In the genomic region with DNA sequence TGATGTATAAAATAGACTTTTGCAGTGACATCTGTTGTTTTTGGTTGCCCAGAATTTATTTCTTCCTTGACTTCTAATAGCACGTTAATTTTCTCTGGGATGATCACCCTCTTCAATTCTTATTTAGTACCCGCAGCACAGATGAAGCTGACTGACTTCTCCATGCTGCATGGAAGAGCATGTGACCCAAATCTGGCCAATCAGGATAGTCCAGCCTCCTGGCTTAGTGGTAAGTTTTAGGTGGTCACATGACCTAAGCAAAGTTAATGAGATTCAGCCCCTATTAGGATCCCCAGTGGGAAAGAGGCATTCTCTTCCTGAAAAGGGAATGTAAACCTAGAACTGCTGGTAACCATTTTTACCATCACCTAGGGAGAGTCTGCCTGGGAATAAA, we compare ENCODE assay signal across 1 cellular context.
TF ChIP-seq lines count a peak whose summit lies in the region.

No MANE protein-coding gene starts in this region.

TF ChIP-seq in HepG2, 621 proteins besides CTCF, POLR2A, EP300 and RAD21:
- TF ChIP-seq, protein P1, sequence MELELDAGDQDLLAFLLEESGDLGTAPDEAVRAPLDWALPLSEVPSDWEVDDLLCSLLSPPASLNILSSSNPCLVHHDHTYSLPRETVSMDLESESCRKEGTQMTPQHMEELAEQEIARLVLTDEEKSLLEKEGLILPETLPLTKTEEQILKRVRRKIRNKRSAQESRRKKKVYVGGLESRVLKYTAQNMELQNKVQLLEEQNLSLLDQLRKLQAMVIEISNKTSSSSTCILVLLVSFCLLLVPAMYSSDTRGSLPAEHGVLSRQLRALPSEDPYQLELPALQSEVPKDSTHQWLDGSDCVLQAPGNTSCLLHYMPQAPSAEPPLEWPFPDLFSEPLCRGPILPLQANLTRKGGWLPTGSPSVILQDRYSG (CRISPR knock-in tag; IDR thresholded peaks at IDR 0.05) = no peak
- TF ChIP-seq RORA (CRISPR knock-in tag; IDR thresholded peaks at IDR 0.05) (no peak), ZNF790 (CRISPR knock-in tag; IDR thresholded peaks at IDR 0.05; ENCODE audit: borderline replicate concordance) (no peak), MBD4 (IDR thresholded peaks at IDR 0.05; ENCODE audit: borderline replicate concordance, low read length) (no peak), ZNF567 (CRISPR knock-in tag; IDR thresholded peaks at IDR 0.05; ENCODE audit: borderline replicate concordance) (no peak), BHLHE40 (IDR thresholded peaks at IDR 0.05; ENCODE audit: low read length) (no peak), NFYC (CRISPR knock-in tag; IDR thresholded peaks at IDR 0.05) (peak; percentile 43; the same call in 1 of the 2 replicates), CREB1 (IDR thresholded peaks at IDR 0.05) (no peak), CREB1 (CRISPR knock-in tag; IDR thresholded peaks at IDR 0.05) (0 out of 2 replicates have a peak, but pooled peaks have one; percentile 22), ZBTB38 (CRISPR knock-in tag; IDR thresholded peaks at IDR 0.05) (no peak), RAD51 (IDR thresholded peaks at IDR 0.05; ENCODE audit: borderline replicate concordance) (0 out of 2 replicates have a peak, but pooled peaks have one; percentile 28), AKAP8 (CRISPR knock-in tag; IDR thresholded peaks at IDR 0.05) (no peak)
- TF ChIP-seq, protein P2, sequence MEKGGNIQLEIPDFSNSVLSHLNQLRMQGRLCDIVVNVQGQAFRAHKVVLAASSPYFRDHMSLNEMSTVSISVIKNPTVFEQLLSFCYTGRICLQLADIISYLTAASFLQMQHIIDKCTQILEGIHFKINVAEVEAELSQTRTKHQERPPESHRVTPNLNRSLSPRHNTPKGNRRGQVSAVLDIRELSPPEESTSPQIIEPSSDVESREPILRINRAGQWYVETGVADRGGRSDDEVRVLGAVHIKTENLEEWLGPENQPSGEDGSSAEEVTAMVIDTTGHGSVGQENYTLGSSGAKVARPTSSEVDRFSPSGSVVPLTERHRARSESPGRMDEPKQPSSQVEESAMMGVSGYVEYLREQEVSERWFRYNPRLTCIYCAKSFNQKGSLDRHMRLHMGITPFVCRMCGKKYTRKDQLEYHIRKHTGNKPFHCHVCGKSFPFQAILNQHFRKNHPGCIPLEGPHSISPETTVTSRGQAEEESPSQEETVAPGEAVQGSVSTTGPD (CRISPR knock-in tag; IDR thresholded peaks at IDR 0.05) = no peak
- TF ChIP-seq, protein P3, sequence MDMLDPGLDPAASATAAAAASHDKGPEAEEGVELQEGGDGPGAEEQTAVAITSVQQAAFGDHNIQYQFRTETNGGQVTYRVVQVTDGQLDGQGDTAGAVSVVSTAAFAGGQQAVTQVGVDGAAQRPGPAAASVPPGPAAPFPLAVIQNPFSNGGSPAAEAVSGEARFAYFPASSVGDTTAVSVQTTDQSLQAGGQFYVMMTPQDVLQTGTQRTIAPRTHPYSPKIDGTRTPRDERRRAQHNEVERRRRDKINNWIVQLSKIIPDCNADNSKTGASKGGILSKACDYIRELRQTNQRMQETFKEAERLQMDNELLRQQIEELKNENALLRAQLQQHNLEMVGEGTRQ (IDR thresholded peaks at IDR 0.05; ENCODE audit: low read depth, low read length) = peak; percentile 48; the same call in 1 of the 2 replicates
- TF ChIP-seq, protein P3 (CRISPR knock-in tag; IDR thresholded peaks at IDR 0.05; ENCODE audit: borderline replicate concordance) = no peak; the same call in 1 of the 2 replicates
- TF ChIP-seq, protein P4, sequence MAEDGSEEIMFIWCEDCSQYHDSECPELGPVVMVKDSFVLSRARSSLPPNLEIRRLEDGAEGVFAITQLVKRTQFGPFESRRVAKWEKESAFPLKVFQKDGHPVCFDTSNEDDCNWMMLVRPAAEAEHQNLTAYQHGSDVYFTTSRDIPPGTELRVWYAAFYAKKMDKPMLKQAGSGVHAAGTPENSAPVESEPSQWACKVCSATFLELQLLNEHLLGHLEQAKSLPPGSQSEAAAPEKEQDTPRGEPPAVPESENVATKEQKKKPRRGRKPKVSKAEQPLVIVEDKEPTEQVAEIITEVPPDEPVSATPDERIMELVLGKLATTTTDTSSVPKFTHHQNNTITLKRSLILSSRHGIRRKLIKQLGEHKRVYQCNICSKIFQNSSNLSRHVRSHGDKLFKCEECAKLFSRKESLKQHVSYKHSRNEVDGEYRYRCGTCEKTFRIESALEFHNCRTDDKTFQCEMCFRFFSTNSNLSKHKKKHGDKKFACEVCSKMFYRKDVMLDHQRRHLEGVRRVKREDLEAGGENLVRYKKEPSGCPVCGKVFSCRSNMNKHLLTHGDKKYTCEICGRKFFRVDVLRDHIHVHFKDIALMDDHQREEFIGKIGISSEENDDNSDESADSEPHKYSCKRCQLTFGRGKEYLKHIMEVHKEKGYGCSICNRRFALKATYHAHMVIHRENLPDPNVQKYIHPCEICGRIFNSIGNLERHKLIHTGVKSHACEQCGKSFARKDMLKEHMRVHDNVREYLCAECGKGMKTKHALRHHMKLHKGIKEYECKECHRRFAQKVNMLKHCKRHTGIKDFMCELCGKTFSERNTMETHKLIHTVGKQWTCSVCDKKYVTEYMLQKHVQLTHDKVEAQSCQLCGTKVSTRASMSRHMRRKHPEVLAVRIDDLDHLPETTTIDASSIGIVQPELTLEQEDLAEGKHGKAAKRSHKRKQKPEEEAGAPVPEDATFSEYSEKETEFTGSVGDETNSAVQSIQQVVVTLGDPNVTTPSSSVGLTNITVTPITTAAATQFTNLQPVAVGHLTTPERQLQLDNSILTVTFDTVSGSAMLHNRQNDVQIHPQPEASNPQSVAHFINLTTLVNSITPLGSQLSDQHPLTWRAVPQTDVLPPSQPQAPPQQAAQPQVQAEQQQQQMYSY (CRISPR knock-in tag; IDR thresholded peaks at IDR 0.05) = no peak
